In the genomic region with DNA sequence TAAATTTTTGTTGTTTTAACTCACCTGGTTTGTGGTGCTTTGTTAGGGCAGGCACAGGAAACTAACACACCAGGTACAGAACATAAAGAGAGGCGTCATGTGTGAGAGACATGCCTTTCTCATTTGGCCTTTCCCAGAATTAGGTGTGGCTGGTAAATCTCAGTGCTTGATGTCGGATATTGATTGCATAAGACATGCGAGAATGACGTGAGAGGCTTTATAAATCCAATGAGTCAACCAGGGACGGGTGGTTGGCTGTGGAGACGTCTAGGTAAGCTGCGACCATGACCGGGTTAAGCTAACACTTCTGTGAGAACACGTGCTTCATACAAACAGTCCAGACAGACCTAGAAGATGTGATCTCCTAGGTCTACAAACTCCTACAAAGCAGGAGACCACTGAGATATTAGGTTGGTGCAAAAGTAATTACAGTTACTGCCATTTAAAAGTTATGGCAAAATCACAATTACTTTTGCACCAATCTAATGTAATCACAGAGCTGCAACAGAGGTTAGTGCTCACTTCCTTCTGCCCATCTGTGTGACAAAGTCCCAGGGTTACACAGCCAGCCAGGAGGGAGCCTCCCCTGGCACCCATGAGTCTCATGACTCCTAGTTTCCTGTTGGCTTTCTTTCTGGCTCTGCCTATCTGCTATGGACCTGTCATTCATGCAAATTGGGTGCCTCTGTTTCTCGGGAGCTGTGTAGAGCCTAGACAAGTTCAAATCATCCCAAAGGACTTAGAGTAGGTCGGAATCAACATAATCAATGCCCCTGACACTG, we compare ENCODE assay signal across 15 cellular contexts.
DNase-seq lines count a peak whose midpoint lies in the region; ATAC-seq and TF ChIP-seq lines count a peak whose summit lies in the region.
"Had no signal": no experiment of that assay in that cellular context is flagged by ENCODE, and none has a peak within 500 bp of the region (broad histone marks: within the 10 kb centered on the region; RNA-seq: fewer than 3 reads in every experiment).

No MANE protein-coding gene starts in this region.

- intact Hi-C loops in Calu3 (cut with micrococcal nuclease; ENCODE audit: unreplicated experiment) (loop anchor here (1.0 kb wide), 1 partner anchor 141 kb away; no protein-coding TSS in a partner anchor), mucosa of descending colon (cut with DNase I, micrococcal nuclease) (no loop called here), adrenal gland (cut with DNase I) (no loop called here)

- TF ChIP-seq POLR2A in adrenal gland (IDR thresholded peaks at IDR 0.05), result no peak

- no peak overlapping the region for H3K27ac ChIP-seq in adrenal gland
- H3K27ac ChIP-seq: spleen, testis had no signal

- peak; percentile 91 for ATAC-seq in mucosa of descending colon
- no peak for ATAC-seq in GM19395 (IDR thresholded peaks at IDR 0.05; ENCODE audit: unreplicated experiment)
- ATAC-seq in GM19397 (IDR thresholded peaks at IDR 0.05; ENCODE audit: unreplicated experiment), result no peak

- H3K4me1 Mint-ChIP-seq in Calu3 (ENCODE audit: low read depth, unreplicated experiment), result peaks cover 62% of the 10 kb centered on the region

- H3K27ac Mint-ChIP-seq in Calu3 (ENCODE audit: unreplicated experiment), result peak overlapping the region; percentile 97

- peak; percentile 89 for DNase-seq in Calu3
- peak; percentile 55 for DNase-seq in MV-4-11 (lab: John Stamatoyannopoulos, UW)
- peak; percentile 100 for DNase-seq in epithelial cell of esophagus (ENCODE audit: low read depth)
- DNase-seq in mucosa of descending colon, result peak; percentile 58 to 62 (median 59)
- no peak for DNase-seq in adrenal gland
- no peak for DNase-seq in EL
- DNase-seq: activated naive CD4-positive, alpha-beta T cell treated with anti-CD3 and anti-CD28 coated beads, Interleukin-2, amount 50 U/mL, for 16 hours; COR-L47; hippocampal formation; NCI-H1417; NCI-H526 treated with DMSO at 0.1 percent for 48 hours; spleen; testis had no signal

- H3K36me3 ChIP-seq in mucosa of descending colon (ENCODE audit: low read depth) (no peaks in the 10 kb centered on the region), adrenal gland (replicated peaks in 1 of 2) (no peaks in the 10 kb centered on the region)
- H3K36me3 ChIP-seq: spleen had no signal

- H3K4me3 ChIP-seq in epithelial cell of esophagus (ENCODE audit: low read length), result no peak overlapping the region
- no peak overlapping the region for H3K4me3 ChIP-seq in mucosa of descending colon
- H3K4me3 ChIP-seq in adrenal gland, result no peak overlapping the region
- H3K4me3 ChIP-seq: spleen, testis had no signal

- H3K27me3 Mint-ChIP-seq in Calu3 (ENCODE audit: unreplicated experiment), result no peaks in the 10 kb centered on the region

- TF ChIP-seq CTCF in Calu3 (IDR thresholded peaks at IDR 0.05; ENCODE audit: unreplicated experiment) (no peak), epithelial cell of esophagus (IDR thresholded peaks at IDR 0.05; ENCODE audit: insufficient read depth, low read depth, low read length, missing control alignments) (no peak), mucosa of descending colon (IDR thresholded peaks at IDR 0.05) (no peak), adrenal gland (IDR thresholded peaks at IDR 0.05) (no peak)

- peaks cover 8% of the 10 kb centered on the region for H3K4me1 ChIP-seq in mucosa of descending colon (ENCODE audit: low read depth)
- no peaks in the 10 kb centered on the region for H3K4me1 ChIP-seq in adrenal gland (replicated peaks in 1 of 2)
- H3K4me1 ChIP-seq: spleen, testis had no signal

- no peaks in the 10 kb centered on the region for H3K27me3 ChIP-seq in adrenal gland
- H3K27me3 ChIP-seq: testis had no signal

- peaks cover 2% of the 10 kb centered on the region for H3K9me3 Mint-ChIP-seq in Calu3 (ENCODE audit: low read depth, unreplicated experiment)

- H3K4me3 Mint-ChIP-seq in Calu3 (ENCODE audit: low read depth, unreplicated experiment), result peak overlapping the region; percentile 28

- WGBS in adrenal gland, 4 donors, result 81 to 86% (median 82%) methylated on average over 11 of the region's 11 CpGs

- H3K36me3 Mint-ChIP-seq in Calu3 (ENCODE audit: insufficient read depth, unreplicated experiment), result peaks cover 17% of the 10 kb centered on the region

- no peaks in the 10 kb centered on the region for H3K9me3 ChIP-seq in mucosa of descending colon
- no peaks in the 10 kb centered on the region for H3K9me3 ChIP-seq in adrenal gland (replicated peaks in 1 of 3)
- H3K9me3 ChIP-seq: spleen, testis had no signal

- CTCF ChIA-PET in Calu3 (lab: Charles Lee), result interaction anchor here (0.6 to 2.3 kb wide), 7 partner anchors 10 to 275 kb away, joined by 3 to 7 read pairs (median 4); a partner anchor contains a TSS

- TSS peak; percentile 96 for BruUV-seq in Calu3 (replicated peaks; lab: Mats Ljungman, UMichigan)

Comparison
In these comparisons a context has a peak if more than half of its experiments do, and no peak if none do; other contexts are left out.
1. DNase-seq: peak in Calu3 (single experiment), MV-4-11 (single experiment), epithelial cell of esophagus (single experiment) and mucosa of descending colon (3 of 3); none in adrenal gland (0 of 7) and EL (single experiment).